19 cellular contexts compared by ENCODE assay signal in genomic region chr17:42244116-42244515, GRCh38. TPM values are rescaled to one million over a fixed set of nuclear protein-coding genes. Genes with fewer than 3 reads are reported as not detected.
"Had no signal": no experiment of that assay in that cellular context is flagged by ENCODE, and none has a peak within 500 bp of the region (broad histone marks: within the 10 kb centered on the region; RNA-seq: fewer than 3 reads in every experiment).

No MANE protein-coding gene starts in this region.

RNA-seq across cellular contexts. Expression of gene HCRT, which starts 58.9 kb away (rescaled TPM):
- total RNA-seq: activated CD4-positive, alpha-beta memory T cell treated with anti-CD3 and anti-CD28 coated beads for 36 hours; activated CD4-positive, alpha-beta T cell treated with anti-CD3 and anti-CD28 coated beads for 36 hours; activated CD4-positive, alpha-beta T cell treated with anti-CD3 and anti-CD28 coated beads, Interleukin-2, amount 10 ng/mL, durations not matched to agents 24 days and 14 days; activated CD8-positive, alpha-beta memory T cell treated with anti-CD3 and anti-CD28 coated beads for 36 hours; activated CD8-positive, alpha-beta T cell treated with anti-CD3 and anti-CD28 coated beads, Interleukin-2, amount 10 ng/mL, durations not matched to agents 7 days and 5 days; activated naive CD4-positive, alpha-beta T cell treated with anti-CD3 and anti-CD28 coated beads for 36 hours; activated naive CD8-positive, alpha-beta T cell treated with anti-CD3 and anti-CD28 coated beads, Interleukin-2, amount 10 ng/mL, durations not matched to agents 7 days and 5 days; activated T-cell treated with anti-CD3 and anti-CD28 coated beads, Interleukin-2, amount 50 U/mL, for 4 hours; activated T-helper 1 cell treated with anti-CD3 and anti-CD28 coated beads, Interleukin-12 subunit alpha, Interleukin-12 subunit beta, Interleukin-2, Interleukin-4 antibody, amounts not matched to agents 30 ng/mL and 10 ng/mL and 1 ng/mL, durations not matched to agents 14 hours and 24 hours and 36 hours; activated T-helper 2 cell treated with anti-CD3 and anti-CD28 coated beads, Interferon-gamma antibody, Interleukin-2, Interleukin-4, amounts not matched to agents 10 μg/mL and 5 μg/mL and 100 μg/mL, durations not matched to agents 14 hours and 24 hours and 36 hours; ascending aorta; breast epithelium; cerebellum; esophagus muscularis mucosa; foreskin keratinocyte; gastrocnemius medialis; heart right ventricle; T-helper 17 cell had no signal
- polyA plus RNA-seq: cardiac muscle cell, foreskin keratinocyte, heart right ventricle had no signal
